ENCODE assay signal across 7 cellular contexts in genomic region chr1:147539122-147539575, GRCh38. TPM values are rescaled to one million over a fixed set of nuclear protein-coding genes. Genes with fewer than 3 reads are reported as not detected.
A peak's percentile ranks its signal among the peaks of the same experiment; 100 is the strongest.
DNase-seq lines count a peak whose midpoint lies in the region; ATAC-seq and TF ChIP-seq lines count a peak whose summit lies in the region.

No MANE protein-coding gene starts in this region.

- no peaks in the 10 kb centered on the region for H3K9me3 ChIP-seq in smooth muscle cell (replicated peaks; ENCODE audit: low read depth)

- no peaks in the 10 kb centered on the region for H3K9me2 ChIP-seq in GM23338 (ENCODE audit: insufficient read depth)

- CTCF ChIA-PET in T-cell (lab: Charles Lee) = no interaction called here

- H3K9me3 Mint-ChIP-seq in GM23338 = no peaks in the 10 kb centered on the region
- peaks cover 0 to 11% (median 3%) of the 10 kb centered on the region in 7 donors for H3K9me3 Mint-ChIP-seq in CD14-positive monocyte
- H3K9me3 Mint-ChIP-seq in T-cell = no peaks in the 10 kb centered on the region

- WGBS in smooth muscle cell (ENCODE audit: low lambda C conversion rate) = 48% methylated on average over 4 of the region's 4 CpGs

- ATAC-seq in GM23338 (no peak), T-cell (replicated peaks in 1 of 4) (no peak), HG02571 (IDR thresholded peaks at IDR 0.05; ENCODE audit: unreplicated experiment) (no peak)

- H3K4me1 Mint-ChIP-seq in GM23338 (peaks cover 29% of the 10 kb centered on the region), CD14-positive monocyte (no peaks in the 10 kb centered on the region), T-cell (peaks cover 0 to 24% (median 0%) of the 10 kb centered on the region in 3 donors)

- intact Hi-C loops in CD14-positive monocyte (cut with micrococcal nuclease) = no loop called here

- H3K36me3 Mint-ChIP-seq in GM23338 (ENCODE audit: low read depth) (no peaks in the 10 kb centered on the region), CD14-positive monocyte (no peaks in the 10 kb centered on the region), T-cell (no peaks in the 10 kb centered on the region)

- H3K36me3 ChIP-seq in GM23338 (ENCODE audit: insufficient read depth) = no peaks in the 10 kb centered on the region
- no peaks in the 10 kb centered on the region for H3K36me3 ChIP-seq in smooth muscle cell (ENCODE audit: low read depth)

- POLR2A ChIA-PET in T-cell (lab: Charles Lee) = no interaction called here

- DNase-seq in GM23338 (ENCODE audit: low spot score) (no peak), RPMI7951 (ENCODE audit: low read depth) (peak; percentile 95), fibroblast of the aortic adventitia (ENCODE audit: low read depth) (peak; percentile 95), smooth muscle cell (lab: John Stamatoyannopoulos, UW; ENCODE audit: unreplicated experiment) (no peak), CD14-positive monocyte (ENCODE audit: low spot score) (no peak), T-cell (no peak)

- peak overlapping the region; percentile 69 for H3K9ac ChIP-seq in smooth muscle cell (ENCODE audit: low read depth)

- peaks cover 2% of the 10 kb centered on the region for H3K27me3 Mint-ChIP-seq in GM23338 (ENCODE audit: insufficient read depth, low read depth, poor library complexity)
- peaks cover 4 to 13% (median 4%) of the 10 kb centered on the region in 3 donors for H3K27me3 Mint-ChIP-seq in CD14-positive monocyte (ENCODE audit: low read depth in 3 of 3)
- H3K27me3 Mint-ChIP-seq in T-cell = no peaks in the 10 kb centered on the region

- H3K4me3 Mint-ChIP-seq in GM23338 (no peak overlapping the region), CD14-positive monocyte (no peak overlapping the region), T-cell (no peak overlapping the region)

- peaks cover 14% of the 10 kb centered on the region; the same call in 1 of the 2 replicates for H3K27me3 ChIP-seq in GM23338 (ENCODE audit: insufficient read depth)
- no peaks in the 10 kb centered on the region for H3K27me3 ChIP-seq in smooth muscle cell (ENCODE audit: low read depth)

- H3K4me2 ChIP-seq in GM23338 (no peak overlapping the region), smooth muscle cell (peak overlapping the region; percentile 24)

- H3K4me3 ChIP-seq in GM23338 (no peak overlapping the region), fibroblast of the aortic adventitia (ENCODE audit: low read depth, low read length) (no peak overlapping the region), smooth muscle cell (no peak overlapping the region)

- H2AFZ ChIP-seq in GM23338 = no peak overlapping the region
- no peak overlapping the region for H2AFZ ChIP-seq in smooth muscle cell (ENCODE audit: low read depth)

- H3K27ac Mint-ChIP-seq in GM23338 (no peak overlapping the region), CD14-positive monocyte (peak overlapping the region in 1 of 7 donors; percentile 8), T-cell (no peak overlapping the region)

- H3F3A ChIP-seq in GM23338 (replicated peaks; ENCODE audit: low read depth) (peaks cover 5% of the 10 kb centered on the region; the same call in 1 of the 2 replicates), smooth muscle cell (ENCODE audit: low read depth) (peaks cover 19% of the 10 kb centered on the region)

- H3K79me2 ChIP-seq in GM23338 (replicated peaks; ENCODE audit: insufficient read depth) (peaks cover 15% of the 10 kb centered on the region), smooth muscle cell (ENCODE audit: low read depth) (peaks cover 5% of the 10 kb centered on the region)

- H4K20me1 ChIP-seq in GM23338 (replicated peaks; ENCODE audit: insufficient read depth) (no peaks in the 10 kb centered on the region), smooth muscle cell (ENCODE audit: low read depth) (no peaks in the 10 kb centered on the region)

- no peak for TF ChIP-seq CTCF in GM23338 (conservative IDR thresholded peaks at IDR 0.05; ENCODE audit: low read depth in 2 of 2)
- no peak for TF ChIP-seq CTCF in fibroblast of the aortic adventitia (IDR thresholded peaks at IDR 0.05; ENCODE audit: insufficient read depth, low read length)
- no peak for TF ChIP-seq CTCF in smooth muscle cell (IDR thresholded peaks at IDR 0.05; ENCODE audit: borderline replicate concordance, insufficient read depth, poor library complexity, severe bottlenecking)
- TF ChIP-seq CTCF in CD14-positive monocyte (IDR thresholded peaks at IDR 0.05) = no peak

- H3K27ac ChIP-seq in GM23338 (ENCODE audit: low read depth) (0 out of 2 replicates have a peak overlapping the region, but pooled peaks have one; percentile 100), smooth muscle cell (ENCODE audit: low read depth) (peak overlapping the region; percentile 95)

- H3K4me1 ChIP-seq in GM23338 (ENCODE audit: insufficient read depth) (peaks cover 37% of the 10 kb centered on the region), smooth muscle cell (ENCODE audit: low read depth) (peaks cover 33% of the 10 kb centered on the region)

TF ChIP-seq in GM23338, 12 proteins besides CTCF, POLR2A, EP300 and RAD21 (continues in another document):
- TF ChIP-seq EZH2 (IDR thresholded peaks at IDR 0.05; ENCODE audit: low read depth, unreplicated experiment) = no peak
- TF ChIP-seq STAT1 (IDR thresholded peaks at IDR 0.05; ENCODE audit: unreplicated experiment) = no peak
- TF ChIP-seq ZNF114 (CRISPR knock-in tag; IDR thresholded peaks at IDR 0.05) = no peak
- no peak for TF ChIP-seq POLR2AphosphoS5 (IDR thresholded peaks at IDR 0.05; ENCODE audit: low read depth)
- no peak for TF ChIP-seq NANOG (IDR thresholded peaks at IDR 0.05; ENCODE audit: borderline replicate concordance)
- TF ChIP-seq CREB1 (CRISPR knock-in tag; IDR thresholded peaks at IDR 0.05; ENCODE audit: low read depth) = no peak
- TF ChIP-seq ZNF462 (CRISPR knock-in tag; IDR thresholded peaks at IDR 0.05) = no peak
- no peak for TF ChIP-seq ZNF331 (CRISPR knock-in tag; IDR thresholded peaks at IDR 0.05; ENCODE audit: low read depth)
- no peak for TF ChIP-seq EZH2phosphoT487 (IDR thresholded peaks at IDR 0.05; ENCODE audit: unreplicated experiment)
- no peak for TF ChIP-seq JUNB (IDR thresholded peaks at IDR 0.05; ENCODE audit: unreplicated experiment)

RNA-seq across cellular contexts. Expression of gene BCL9, which starts 2.2 kb away (rescaled TPM):
- 33.8 and 46.1 TPM in 2 replicates for total RNA-seq in GM23338 (2014; rRNA removed; shearing (Covaris generic))
- polyA plus RNA-seq in GM23338 (2016; fragmentation: Nextera tagmentation; extraction: Ambion mirVana) = 11.7 and 13.2 TPM in 2 replicates
- total RNA-seq in RPMI7951 (2014; rRNA removed; shearing (Covaris generic)) = 4.8 and 9.8 TPM in 2 replicates
- 1.6 and 8.9 TPM in 2 replicates for total RNA-seq in fibroblast of the aortic adventitia (ENCODE audit: low replicate concordance)
- total RNA-seq in smooth muscle cell = 12.2 and 19.2 TPM in 2 replicates
- polyA plus RNA-seq in smooth muscle cell = 11.1 and 15.6 TPM in 2 replicates
- polyA plus RNA-seq in CD14-positive monocyte = under 1 TPM; 0.43 to 0.70 TPM
- total RNA-seq in T-cell = 10 to 100 TPM; 14.9 to 19.2 (median 15.8) TPM

Comparison
In these comparisons a context has a peak if more than half of its experiments do, and no peak if none do; other contexts are left out.
1. DNase-seq: peak in RPMI7951 (single experiment) and fibroblast of the aortic adventitia (single experiment); none in GM23338 (single experiment), smooth muscle cell (single experiment), CD14-positive monocyte (single experiment) and T-cell (0 of 34).